Comparison of ENCODE assay signal across 8 cellular contexts in the genomic region with DNA sequence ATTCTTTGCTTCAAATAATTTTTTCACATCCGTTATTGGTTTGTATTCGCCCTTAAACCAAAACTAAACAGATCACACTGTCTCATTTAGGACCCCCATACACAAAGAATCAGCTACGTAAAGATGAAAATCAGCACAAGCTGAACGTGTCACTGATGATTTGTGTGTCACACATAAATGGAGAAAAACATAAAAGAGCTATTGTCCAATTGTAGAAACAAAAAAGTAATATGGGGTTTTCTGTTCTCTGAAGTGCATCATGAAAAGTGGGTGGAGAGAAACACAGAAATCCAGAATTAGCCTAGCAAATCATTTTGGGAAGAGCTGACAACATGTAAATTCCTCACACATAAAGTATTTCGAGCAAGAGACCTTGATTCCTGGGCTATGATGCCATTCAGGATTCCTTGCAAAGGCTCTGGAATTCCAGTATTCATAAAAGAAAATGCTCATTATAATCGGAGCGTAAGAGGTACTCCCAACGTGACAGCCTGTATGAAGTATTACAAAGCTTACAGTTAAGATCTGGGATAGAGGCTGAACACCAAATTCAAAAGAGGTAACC. TPM values are rescaled to one million over a fixed set of nuclear protein-coding genes. Genes with fewer than 3 reads are reported as not detected.
DNase-seq lines count a peak whose midpoint lies in the region; ATAC-seq, FAIRE-seq and TF ChIP-seq lines count a peak whose summit lies in the region.

No MANE protein-coding gene starts in this region.

- H3K36me3 ChIP-seq in Caco-2 (ENCODE audit: control insufficient read depth, insufficient read depth, low read length) = no peaks in the 10 kb centered on the region; the same call in 1 of the 2 replicates
- no peaks in the 10 kb centered on the region for H3K36me3 ChIP-seq in ovary

- no peak for TF ChIP-seq POLR2A in ovary (IDR thresholded peaks at IDR 0.05)

- 27 to 32% (median 27%) methylated on average over 8 of the region's 8 CpGs for WGBS in ovary, 3 donors

- no peaks in the 10 kb centered on the region for H3K9me3 Mint-ChIP-seq in Caco-2 (ENCODE audit: unreplicated experiment)

- no peak for FAIRE-seq in RCC 7860 (lab: Jason Lieb, UNC)

- no peak for DNase-seq in Caco-2
- peak; percentile 43 for DNase-seq in RCC 7860 (ENCODE audit: low spot score)
- peak; percentile 39 for DNase-seq in epithelial cell of esophagus (ENCODE audit: low read depth)
- no peak for DNase-seq in ovary
- DNase-seq in DMS53 (lab: John Stamatoyannopoulos, UW) = no peak
- DNase-seq in Ammon's horn (ENCODE audit: low spot score) = no peak
- DNase-seq in DMS 273 treated with DMSO at 0.1 percent for 48 hours (lab: John Stamatoyannopoulos, UW) = no peak

- POLR2A ChIA-PET in Caco-2 (lab: Charles Lee) = interaction anchor here (0.6 to 1.9 kb wide), 3 partner anchors 14 to 92 kb away, joined by 3 to 5 read pairs (median 5); a partner anchor contains a TSS

- TF ChIP-seq EP300 in ovary (IDR thresholded peaks at IDR 0.05) = no peak

- H3K4me1 ChIP-seq in Caco-2 (peaks cover 38% of the 10 kb centered on the region), ovary (ENCODE audit: insufficient read depth) (peaks cover 9% of the 10 kb centered on the region)

- intact Hi-C loops in Caco-2 (cut with micrococcal nuclease; ENCODE audit: unreplicated experiment) = no loop called here
- intact Hi-C loops in ovary (cut with DNase I) = no loop called here

- no peaks in the 10 kb centered on the region for H3K27me3 ChIP-seq in Caco-2 (replicated peaks; ENCODE audit: control insufficient read depth, insufficient read depth, low read length)
- no peaks in the 10 kb centered on the region for H3K27me3 ChIP-seq in ovary

- peaks cover 41% of the 10 kb centered on the region for H3K4me1 Mint-ChIP-seq in Caco-2 (ENCODE audit: low read depth, unreplicated experiment)

- no peak for TF ChIP-seq CTCF in Caco-2 (IDR thresholded peaks at IDR 0.05; ENCODE audit: insufficient read depth in 1 of 2, low read depth in 1 of 2, low read length in 1 of 2, severe bottlenecking in 1 of 2, unreplicated experiment in 1 of 2)
- no peak for TF ChIP-seq CTCF in epithelial cell of esophagus (IDR thresholded peaks at IDR 0.05; ENCODE audit: insufficient read depth, low read depth, low read length, missing control alignments)
- no peak for TF ChIP-seq CTCF in ovary (IDR thresholded peaks at IDR 0.05)

- H3K27me3 Mint-ChIP-seq in Caco-2 (ENCODE audit: insufficient read depth, unreplicated experiment) = no peaks in the 10 kb centered on the region

- peak overlapping the region; percentile 93 for H3K27ac Mint-ChIP-seq in Caco-2 (ENCODE audit: unreplicated experiment)

- H3K27ac ChIP-seq in ovary = no peak overlapping the region

- no peak for ATAC-seq in GM18517 (IDR thresholded peaks at IDR 0.05; ENCODE audit: unreplicated experiment)

- peak overlapping the region; percentile 74 for H3K4me3 Mint-ChIP-seq in Caco-2 (ENCODE audit: unreplicated experiment)

- H3K9me3 ChIP-seq in Caco-2 = no peaks in the 10 kb centered on the region
- no peaks in the 10 kb centered on the region for H3K9me3 ChIP-seq in ovary

- CTCF ChIA-PET in Caco-2 (lab: Charles Lee) = no interaction called here

- peaks cover 54% of the 10 kb centered on the region for H3K36me3 Mint-ChIP-seq in Caco-2 (ENCODE audit: insufficient read depth, unreplicated experiment)

- H3K4me3 ChIP-seq in Caco-2 (ENCODE audit: low read depth, low read length) = peak overlapping the region; percentile 68
- peak overlapping the region; percentile 84 for H3K4me3 ChIP-seq in epithelial cell of esophagus (ENCODE audit: low read length)
- peak overlapping the region; percentile 83 for H3K4me3 ChIP-seq in ovary

- TSS peak; percentile 24 for BruUV-seq in Caco-2 (replicated peaks; lab: Mats Ljungman, UMichigan)

RNA-seq across cellular contexts. Expression of a gene that starts 1.1 kb away (rescaled TPM):
- 16.4 and 19.2 TPM in 2 replicates for total RNA-seq in Caco-2 (2022)
- total RNA-seq in ovary = 10 to 100 TPM in 6 of 7 donors, 1 to 10 TPM in 1; 7.3 to 18.2 (median 14.7) TPM
- 1 to 10 TPM; 2.6 to 7.7 TPM for polyA plus RNA-seq in ovary

RNA-seq across cellular contexts. Expression of a gene that starts 1.6 kb away (rescaled TPM):
- total RNA-seq in Caco-2 (2022) = 40.3 and 46.1 TPM in 2 replicates
- 10 to 100 TPM; 31.6 to 53.4 (median 42.0) TPM for total RNA-seq in ovary
- polyA plus RNA-seq in ovary = 10 to 100 TPM; 52.4 to 64.5 TPM

Comparison
In these comparisons a context has a peak if more than half of its experiments do, and no peak if none do; other contexts are left out.
1. DNase-seq: peak in RCC 7860 (single experiment) and epithelial cell of esophagus (single experiment); none in Caco-2 (0 of 2), ovary (0 of 5), DMS53 (single experiment), Ammon's horn (single experiment) and DMS 273 treated with DMSO at 0.1 percent for 48 hours (single experiment).
2. Peak in every context shown above with its lines, with median percentiles within 50 percentile points of each other: H3K4me3 ChIP-seq.